In genomic region chr15:70535071-70535954, GRCh38 we compare ENCODE assay signal across 10 cellular contexts.
DNase-seq lines count a peak whose midpoint lies in the region; ATAC-seq lines count a peak whose summit lies in the region.
"Had no signal": no experiment of that assay in that cellular context is flagged by ENCODE, and none has a peak within 500 bp of the region (broad histone marks: within the 10 kb centered on the region; RNA-seq: fewer than 3 reads in every experiment).

No MANE protein-coding gene starts in this region.

- no peak for ATAC-seq in HG03520 (IDR thresholded peaks at IDR 0.05; ENCODE audit: unreplicated experiment)
- ATAC-seq: HCT116 had no signal

- no peaks in the 10 kb centered on the region for H3K9me3 ChIP-seq in neuronal stem cell (replicated peaks in 1 of 2; ENCODE audit: control insufficient read depth in 2 of 2, insufficient read depth in 1 of 2, low read depth in 1 of 2, low read length in 2 of 2)

- peak overlapping the region; percentile 45 for H3K18ac ChIP-seq in neuronal stem cell (ENCODE audit: low read length)

- H2AFZ ChIP-seq in neuronal stem cell (ENCODE audit: low read length): peak overlapping the region; percentile 81

- H3K14ac ChIP-seq in neuronal stem cell (ENCODE audit: low read length): no peak overlapping the region

- no peak overlapping the region for H2BK12ac ChIP-seq in neuronal stem cell (ENCODE audit: low read length)

- H2AK5ac ChIP-seq in neuronal stem cell (ENCODE audit: low read depth, low read length): no peak overlapping the region

- no peak overlapping the region for H3K4me2 ChIP-seq in neuronal stem cell (ENCODE audit: insufficient read depth, low read length, poor library complexity, severe bottlenecking)

- no peak overlapping the region for H3K4ac ChIP-seq in neuronal stem cell (ENCODE audit: low read length)

- no peaks in the 10 kb centered on the region for H3K27me3 ChIP-seq in neuronal stem cell (ENCODE audit: control insufficient read depth in 3 of 3, insufficient read depth in 3 of 3, low read depth in 1 of 3, low read length in 3 of 3)

- no peak overlapping the region for H4K8ac ChIP-seq in neuronal stem cell (ENCODE audit: low read depth, low read length)

- WGBS in neuronal stem cell (ENCODE audit: extremely low coverage in 2 of 2, insufficient read length in 2 of 2, insufficient replicate concordance in 1 of 2), 2 donors: no CpG with 5 or more reads among the region's 11 CpGs

- no peaks in the 10 kb centered on the region for H3K36me3 ChIP-seq in neuronal stem cell (replicated peaks in 1 of 2; ENCODE audit: control insufficient read depth in 2 of 2, insufficient read depth in 2 of 2, low read length in 2 of 2)

- H4K91ac ChIP-seq in neuronal stem cell (ENCODE audit: low read depth, low read length, poor library complexity): no peak overlapping the region

- no peak overlapping the region for H2BK15ac ChIP-seq in neuronal stem cell (ENCODE audit: low read length)

- DNase-seq in GF-D8 (lab: John Stamatoyannopoulos, UW) (peak; percentile 32), SK-N-DZ (ENCODE audit: low spot score) (peak; percentile 30), neuronal stem cell (ENCODE audit: low spot score) (no peak), SW480 (ENCODE audit: low spot score) (no peak), NCI-H774 (lab: John Stamatoyannopoulos, UW) (no peak), DMS53 treated with DMSO at 0.1 percent for 48 hours (lab: John Stamatoyannopoulos, UW; ENCODE audit: unreplicated experiment) (no peak)
- peak; percentile 77 for DNase-seq in activated effector memory CD4-positive, alpha-beta T cell treated with anti-CD3 and anti-CD28 coated beads, Interleukin-2, amount 50 U/mL, for 16 hours
- DNase-seq: NCI-H1105 treated with DMSO at 0.1 percent for 48 hours had no signal

- no peak overlapping the region for H2BK5ac ChIP-seq in neuronal stem cell (ENCODE audit: low read length)

- no peak overlapping the region for H3K27ac ChIP-seq in neuronal stem cell (replicated peaks; ENCODE audit: low read length)

- H3K4me1 ChIP-seq in neuronal stem cell (ENCODE audit: control insufficient read depth in 2 of 2, insufficient read depth in 1 of 2, low read depth in 1 of 2, low read length in 2 of 2): peaks cover 13 to 14% of the 10 kb centered on the region in 2 donors

- H3K79me1 ChIP-seq in neuronal stem cell (ENCODE audit: low read depth, low read length): no peaks in the 10 kb centered on the region

- H3K9ac ChIP-seq in neuronal stem cell (ENCODE audit: low read depth, low read length, poor library complexity): no peak overlapping the region

- H3K23ac ChIP-seq in neuronal stem cell (ENCODE audit: low read depth, low read length, poor library complexity): no peak overlapping the region

- H3K4me3 ChIP-seq in neuronal stem cell (ENCODE audit: low read length in 2 of 2): no peak overlapping the region

- H2BK120ac ChIP-seq in neuronal stem cell (ENCODE audit: low read depth, low read length): no peak overlapping the region

Comparison
In these comparisons a context has a peak if more than half of its experiments do, and no peak if none do; other contexts are left out.
1. DNase-seq: peak in GF-D8 (single experiment), SK-N-DZ (single experiment) and activated effector memory CD4-positive, alpha-beta T cell treated with anti-CD3 and anti-CD28 coated beads, Interleukin-2, amount 50 U/mL, for 16 hours (single experiment); none in neuronal stem cell (single experiment), SW480 (single experiment), NCI-H774 (single experiment) and DMS53 treated with DMSO at 0.1 percent for 48 hours (single experiment).